In genomic region chr1:94481473-94481933, GRCh38 we compare ENCODE assay signal across 8 cellular contexts.
A peak's percentile ranks its signal among the peaks of the same experiment; 100 is the strongest.
DNase-seq lines count a peak whose midpoint lies in the region; ATAC-seq and TF ChIP-seq lines count a peak whose summit lies in the region.

No MANE protein-coding gene starts in this region.

- DNase-seq in Calu3 (peak; percentile 61), NCI-H526 (lab: John Stamatoyannopoulos, UW) (peak; percentile 21 to 70), upper lobe of right lung (peak; percentile 52)
- peak; percentile 5 to 31 for DNase-seq in activated CD4-positive, alpha-beta T cell treated with anti-CD3 and anti-CD28 coated beads, Interleukin-2, amount 50 U/mL, for 48 hours
- DNase-seq in naive thymus-derived CD4-positive, alpha-beta T cell, result peak in 7 of 9 donors; percentile 5 to 51 (median 33)

- no peaks in the 10 kb centered on the region for H3K27me3 Mint-ChIP-seq in Calu3 (ENCODE audit: unreplicated experiment)
- H3K27me3 Mint-ChIP-seq in naive thymus-derived CD4-positive, alpha-beta T cell, result no peaks in the 10 kb centered on the region

- peaks cover 12% of the 10 kb centered on the region for H3K36me3 Mint-ChIP-seq in Calu3 (ENCODE audit: insufficient read depth, unreplicated experiment)
- peaks cover 2 to 44% (median 30%) of the 10 kb centered on the region in 5 donors for H3K36me3 Mint-ChIP-seq in naive thymus-derived CD4-positive, alpha-beta T cell

- POLR2A ChIA-PET in naive thymus-derived CD4-positive, alpha-beta T cell (lab: Charles Lee), result no interaction called here

- peak; percentile 69 for TF ChIP-seq CTCF in Calu3 (IDR thresholded peaks at IDR 0.05; ENCODE audit: unreplicated experiment)
- peak; percentile 85 for TF ChIP-seq CTCF in upper lobe of right lung (IDR thresholded peaks at IDR 0.05)

- no peak overlapping the region for H3K27ac Mint-ChIP-seq in Calu3 (ENCODE audit: unreplicated experiment)
- peak overlapping the region in 1 of 9 donors; percentile 55 for H3K27ac Mint-ChIP-seq in naive thymus-derived CD4-positive, alpha-beta T cell

- CTCF ChIA-PET in Calu3 (lab: Charles Lee), result interaction anchor here (0.6 to 1.6 kb wide), 5 partner anchors 13 to 437 kb away, joined by 3 to 5 read pairs (median 3); no protein-coding TSS in a partner anchor
- CTCF ChIA-PET in naive thymus-derived CD4-positive, alpha-beta T cell (lab: Charles Lee), result interaction anchor here (1.0 to 1.1 kb wide), 3 partner anchors 21 to 455 kb away, joined by 3 to 12 read pairs (median 5); no protein-coding TSS in a partner anchor

- intact Hi-C loops in Calu3 (cut with micrococcal nuclease; ENCODE audit: unreplicated experiment) (loop anchor here (1.0 kb wide), 1 partner anchor 325 kb away; no protein-coding TSS in a partner anchor), upper lobe of right lung (cut with DNase I) (no loop called here)
- intact Hi-C loops in naive thymus-derived CD4-positive, alpha-beta T cell (cut with micrococcal nuclease), result loop anchor here (1.0 to 10.0 kb wide), 3 partner anchors 325 to 563 kb away; no protein-coding TSS in a partner anchor

- H3K9me3 Mint-ChIP-seq in Calu3 (ENCODE audit: low read depth, unreplicated experiment), result no peaks in the 10 kb centered on the region
- no peaks in the 10 kb centered on the region for H3K9me3 Mint-ChIP-seq in naive thymus-derived CD4-positive, alpha-beta T cell

- no peak overlapping the region for H3K27ac ChIP-seq in naive thymus-derived CD4-positive, alpha-beta T cell (ENCODE audit: low read depth, low read length)
- H3K27ac ChIP-seq in upper lobe of right lung, result no peak overlapping the region

- ATAC-seq in GM19395 (IDR thresholded peaks at IDR 0.05; ENCODE audit: unreplicated experiment) (peak; percentile 94), HG03439 (IDR thresholded peaks at IDR 0.05; ENCODE audit: unreplicated experiment) (peak; percentile 96), esophagus mucosa (peak; percentile 96), upper lobe of right lung (peak; percentile 100)
- ATAC-seq in naive thymus-derived CD4-positive, alpha-beta T cell, result peak; percentile 85

- H3K36me3 ChIP-seq in naive thymus-derived CD4-positive, alpha-beta T cell (ENCODE audit: control insufficient read depth in 2 of 3, insufficient read depth in 3 of 3, low read length in 3 of 3), result peaks cover 0 to 24% (median 0%) of the 10 kb centered on the region in 3 experiments
- peaks cover 51% of the 10 kb centered on the region for H3K36me3 ChIP-seq in upper lobe of right lung

- no peaks in the 10 kb centered on the region for H3K27me3 ChIP-seq in naive thymus-derived CD4-positive, alpha-beta T cell (ENCODE audit: control insufficient read depth in 2 of 2, insufficient read depth in 2 of 2, low read length in 2 of 2)
- no peaks in the 10 kb centered on the region for H3K27me3 ChIP-seq in upper lobe of right lung

- no TSS peak for BruUV-seq in Calu3 (replicated peaks; lab: Mats Ljungman, UMichigan)

- H3K4me1 ChIP-seq in naive thymus-derived CD4-positive, alpha-beta T cell (ENCODE audit: control insufficient read depth in 2 of 2, insufficient read depth in 2 of 2, low read length in 2 of 2), result no peaks in the 10 kb centered on the region
- H3K4me1 ChIP-seq in upper lobe of right lung, result no peaks in the 10 kb centered on the region

- no peak overlapping the region for H3K4me3 Mint-ChIP-seq in Calu3 (ENCODE audit: low read depth, unreplicated experiment)
- H3K4me3 Mint-ChIP-seq in naive thymus-derived CD4-positive, alpha-beta T cell, result no peak overlapping the region

- no peak overlapping the region for H3K4me3 ChIP-seq in naive thymus-derived CD4-positive, alpha-beta T cell (ENCODE audit: low read length)
- H3K4me3 ChIP-seq in upper lobe of right lung, result no peak overlapping the region

- no peaks in the 10 kb centered on the region for H3K9me3 ChIP-seq in naive thymus-derived CD4-positive, alpha-beta T cell (ENCODE audit: control insufficient read depth in 2 of 3, low read length in 3 of 3)
- H3K9me3 ChIP-seq in upper lobe of right lung, result no peaks in the 10 kb centered on the region

- H3K4me1 Mint-ChIP-seq in Calu3 (ENCODE audit: low read depth, unreplicated experiment), result peaks cover 15% of the 10 kb centered on the region
- peaks cover 0 to 2% (median 0%) of the 10 kb centered on the region in 7 donors for H3K4me1 Mint-ChIP-seq in naive thymus-derived CD4-positive, alpha-beta T cell
